ENCODE assay signal across 8 cellular contexts in the genomic region with DNA sequence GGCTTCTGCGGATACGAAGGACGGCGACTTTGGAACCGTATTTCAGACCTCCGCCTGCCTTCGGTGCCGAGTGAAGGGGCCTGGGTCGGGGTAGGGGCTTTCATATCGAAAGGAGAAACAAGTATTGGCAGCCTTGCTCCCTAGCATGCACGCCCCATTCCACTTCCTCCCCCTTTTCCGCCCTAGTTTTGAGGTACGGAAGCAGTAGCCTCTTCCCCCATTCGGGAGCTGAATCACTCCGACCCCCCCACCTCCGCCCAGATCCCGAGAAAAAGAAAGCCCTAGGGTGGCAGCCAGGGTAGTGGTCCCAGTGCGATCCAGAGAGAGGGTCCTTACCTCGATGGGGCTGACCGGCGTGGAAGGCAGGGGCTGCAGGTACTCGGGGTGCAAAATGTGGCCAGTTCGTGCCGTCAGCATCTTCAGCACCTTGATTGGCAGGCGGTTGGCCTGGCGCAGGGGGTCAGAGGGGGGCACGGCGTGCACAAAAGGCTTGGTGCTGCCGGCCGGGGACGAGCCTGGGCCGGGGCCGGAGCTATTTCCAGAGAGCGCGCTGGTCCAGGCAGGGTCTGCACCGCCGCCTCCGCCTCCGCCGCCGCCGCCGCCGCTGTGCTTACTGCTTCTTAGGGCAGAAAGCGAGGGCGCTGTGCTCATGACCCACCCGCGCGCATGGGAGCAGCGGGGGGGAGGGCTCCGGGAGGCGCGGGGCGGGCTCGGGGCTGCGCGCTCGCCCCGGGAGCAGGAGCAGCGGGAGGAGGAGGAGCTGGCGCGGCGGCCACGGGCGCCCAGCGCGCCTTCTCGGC. TPM values are rescaled to one million over a fixed set of nuclear protein-coding genes. Genes with fewer than 3 reads are reported as not detected.
DNase-seq lines count a peak whose midpoint lies in the region; ATAC-seq and TF ChIP-seq lines count a peak whose summit lies in the region.

No MANE protein-coding gene starts in this region.

- H3K4ac ChIP-seq in mesenchymal stem cell (ENCODE audit: low read depth in 1 of 2, low read length in 2 of 2) = peak overlapping the region; percentile 50 to 90

- TF ChIP-seq EP300 in tibial nerve (IDR thresholded peaks at IDR 0.05) = peak in 1 of 2 donors; percentile 4

- WGBS in mesenchymal stem cell = 2% methylated on average over 52 of the region's 68 CpGs
- 0 to 1% methylated on average over 40 to 66 of the region's 68 CpGs for WGBS in tibial nerve, 2 donors

- DNase-seq in RKO (ENCODE audit: low spot score) = peak; percentile 69
- DNase-seq in dorsolateral prefrontal cortex = peak in 4 of 10 donors; percentile 26 to 66 (median 61)
- DNase-seq in mesenchymal stem cell = peak; percentile 79
- peak; percentile 41 to 42 for DNase-seq in tibial nerve (ENCODE audit: low spot score in 2 of 2)

- intact Hi-C loops in dorsolateral prefrontal cortex (cut with DNase I) = loop anchor here (5.0 to 10.0 kb wide), 4 partner anchors 404 to 1146 kb away; no protein-coding TSS in a partner anchor

- H2AK5ac ChIP-seq in mesenchymal stem cell (ENCODE audit: low read length, severe bottlenecking) = no peak overlapping the region

- peak overlapping the region; percentile 99 for H4K8ac ChIP-seq in mesenchymal stem cell (ENCODE audit: low read length)

- H3K27me3 ChIP-seq in dorsolateral prefrontal cortex = peaks cover 0 to 65% (median 37%) of the 10 kb centered on the region in 45 donors
- peaks cover 0 to 46% of the 10 kb centered on the region in 2 experiments for H3K27me3 ChIP-seq in mesenchymal stem cell (ENCODE audit: control insufficient read depth in 1 of 2, insufficient read depth in 1 of 2, low read length in 2 of 2)
- peaks cover 0 to 13% of the 10 kb centered on the region in 2 donors for H3K27me3 ChIP-seq in tibial nerve

- H3K4me2 ChIP-seq in mesenchymal stem cell (ENCODE audit: low read length, poor library complexity, severe bottlenecking) = peak overlapping the region; percentile 87

- H2BK120ac ChIP-seq in mesenchymal stem cell (ENCODE audit: low read depth, low read length) = peak overlapping the region; percentile 95

- H3K23ac ChIP-seq in mesenchymal stem cell (ENCODE audit: low read length in 2 of 2) = peak overlapping the region in 1 of 2 experiments; percentile 15

- TF ChIP-seq CTCF in 22Rv1 (IDR thresholded peaks at IDR 0.05) = no peak
- TF ChIP-seq CTCF in dorsolateral prefrontal cortex (IDR thresholded peaks at IDR 0.05 in 54 of 56, conservative IDR thresholded peaks at IDR 0.05 in 2 of 56; ENCODE audit: low read depth in 1 of 56, partially characterized antibody in 56 of 56) = no peak
- TF ChIP-seq CTCF in tibial nerve (IDR thresholded peaks at IDR 0.05) = no peak

- TF ChIP-seq POLR2A in tibial nerve (IDR thresholded peaks at IDR 0.05) = no peak

- peak overlapping the region; percentile 93 to 98 for H3K18ac ChIP-seq in mesenchymal stem cell (ENCODE audit: low read depth in 1 of 2, low read length in 2 of 2)

- H2BK5ac ChIP-seq in mesenchymal stem cell (ENCODE audit: low read depth, low read length, poor library complexity, severe bottlenecking) = peak overlapping the region; percentile 74

- H3K9me3 ChIP-seq in ES-I3 (ENCODE audit: control insufficient read depth, insufficient read depth, low read length) = no peaks in the 10 kb centered on the region
- no peaks in the 10 kb centered on the region for H3K9me3 ChIP-seq in mesenchymal stem cell (ENCODE audit: control insufficient read depth, low read length)
- H3K9me3 ChIP-seq in tibial nerve = no peaks in the 10 kb centered on the region

- peak overlapping the region; percentile 62 to 72 for H3K14ac ChIP-seq in mesenchymal stem cell (ENCODE audit: low read length in 2 of 2)

- no peaks in the 10 kb centered on the region for H3K36me3 ChIP-seq in ES-I3 (ENCODE audit: insufficient read depth, low read length)
- peaks cover 11 to 20% of the 10 kb centered on the region in 2 experiments for H3K36me3 ChIP-seq in mesenchymal stem cell (ENCODE audit: control insufficient read depth in 1 of 2, insufficient read depth in 2 of 2, low read depth in 1 of 2, low read length in 2 of 2)
- peaks cover 0 to 23% (median 0%) of the 10 kb centered on the region in 3 donors for H3K36me3 ChIP-seq in tibial nerve

- peak overlapping the region; percentile 100 for H3K27ac ChIP-seq in 22Rv1
- H3K27ac ChIP-seq in dorsolateral prefrontal cortex = peak overlapping the region; percentile 39 to 99 (median 91)
- H3K27ac ChIP-seq in mesenchymal stem cell (ENCODE audit: low read length, poor library complexity, severe bottlenecking) = peak overlapping the region; percentile 77
- H3K27ac ChIP-seq in tibial nerve = peak overlapping the region; percentile 90 to 97 (median 95)

- H3K4me1 ChIP-seq in ES-I3 (ENCODE audit: insufficient read depth, low read length) (no peaks in the 10 kb centered on the region; the same call in 1 of the 2 replicates), mesenchymal stem cell (ENCODE audit: control insufficient read depth, insufficient read depth, low read depth, low read length) (peaks cover 49% of the 10 kb centered on the region), tibial nerve (peaks cover 0 to 52% (median 6%) of the 10 kb centered on the region in 4 donors)

- H3K9ac ChIP-seq in ES-I3 (ENCODE audit: low read depth, low read length) = peak overlapping the region; percentile 95; the same call in 1 of the 2 replicates
- H3K9ac ChIP-seq in mesenchymal stem cell (ENCODE audit: low read length) = peak overlapping the region; percentile 100

- H3K79me1 ChIP-seq in mesenchymal stem cell (replicated peaks; ENCODE audit: low read length, poor library complexity, severe bottlenecking) = peaks cover 6% of the 10 kb centered on the region

- peak overlapping the region; percentile 100 for H4K91ac ChIP-seq in mesenchymal stem cell (ENCODE audit: low read length)

- no peak overlapping the region for H2AFZ ChIP-seq in mesenchymal stem cell (ENCODE audit: low read depth, low read length)

- H2BK12ac ChIP-seq in mesenchymal stem cell (ENCODE audit: low read length in 2 of 2) = peak overlapping the region; percentile 53 to 60

- ATAC-seq in HG02943 (IDR thresholded peaks at IDR 0.05; ENCODE audit: low read depth, unreplicated experiment) (peak; percentile 14), GM19328 (IDR thresholded peaks at IDR 0.05; ENCODE audit: unreplicated experiment) (no peak)

- peak overlapping the region; percentile 47 to 93 (median 80) for H3K4me3 ChIP-seq in dorsolateral prefrontal cortex
- peak overlapping the region; percentile 76 to 97 for H3K4me3 ChIP-seq in mesenchymal stem cell (ENCODE audit: insufficient read depth in 1 of 2, low read depth in 1 of 2, low read length in 2 of 2)
- peak overlapping the region; percentile 75 to 95 (median 88) for H3K4me3 ChIP-seq in tibial nerve

- peak overlapping the region; percentile 98 for H2BK15ac ChIP-seq in mesenchymal stem cell (ENCODE audit: low read depth, poor library complexity, severe bottlenecking)

RNA-seq across cellular contexts. Expression of a gene that starts 0.6 kb away (rescaled TPM):
- total RNA-seq in dorsolateral prefrontal cortex (10 to 100 TPM in 49 of 120 experiments, 1 to 10 TPM in 71; 3.5 to 16.7 (median 9.6) TPM), tibial nerve (10 to 100 TPM in 3 of 4 donors, 1 to 10 TPM in 1; 9.9 to 15.9 (median 12.0) TPM)
- 110 TPM for polyA plus RNA-seq in mesenchymal stem cell (2013, experiment 1 of 2)
- 112 TPM for polyA plus RNA-seq in mesenchymal stem cell (2013, experiment 2 of 2)

RNA-seq across cellular contexts. Expression of a gene that starts 30.5 kb away (rescaled TPM):
- total RNA-seq in dorsolateral prefrontal cortex (10 to 100 TPM in 54 of 120 experiments, 1 to 10 TPM in 66; 2.8 to 27.7 (median 9.5) TPM), tibial nerve (10 to 100 TPM in 3 of 4 donors, 1 to 10 TPM in 1; 9.8 to 18.6 (median 15.8) TPM)
- polyA plus RNA-seq in mesenchymal stem cell (2013, experiment 1 of 2) = 3.8 TPM
- polyA plus RNA-seq in mesenchymal stem cell (2013, experiment 2 of 2) = 5.7 TPM
